25 cellular contexts compared by ENCODE assay signal in the genomic region with DNA sequence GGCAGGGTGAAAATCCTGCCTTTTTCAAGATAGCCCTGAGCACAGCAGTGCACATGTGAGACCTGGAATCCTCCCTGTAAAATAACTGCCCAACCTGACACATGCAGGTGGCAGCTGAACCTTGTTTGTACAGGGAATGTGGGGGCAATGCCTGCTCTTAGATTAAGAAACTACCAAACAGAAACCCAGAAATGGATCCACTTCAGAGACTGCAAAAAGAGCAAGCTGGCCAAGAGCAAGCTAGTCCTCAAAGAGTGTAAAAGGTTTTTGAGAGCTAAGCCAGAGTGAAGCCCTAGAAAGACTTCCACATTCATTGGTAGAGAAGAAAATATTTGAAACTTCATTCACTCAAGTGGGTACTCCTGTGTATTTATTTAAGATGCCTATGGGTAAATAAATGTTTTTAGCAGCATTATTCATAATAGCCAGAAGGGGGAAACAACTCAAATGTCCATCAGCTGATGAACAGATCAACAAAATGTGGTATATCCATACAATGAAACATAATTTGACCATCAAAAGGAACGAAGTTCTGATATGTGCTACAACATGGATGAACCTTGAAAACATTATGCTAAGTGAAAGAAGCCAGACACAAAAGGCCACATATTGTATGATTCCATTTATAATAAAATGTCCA.
DNase-seq lines count a peak whose midpoint lies in the region; ATAC-seq, FAIRE-seq and TF ChIP-seq lines count a peak whose summit lies in the region.
"Had no signal": no experiment of that assay in that cellular context is flagged by ENCODE, and none has a peak within 500 bp of the region (broad histone marks: within the 10 kb centered on the region; RNA-seq: fewer than 3 reads in every experiment).

No MANE protein-coding gene starts in this region.

- H3K9ac ChIP-seq in MM.1S (ENCODE audit: low read length) (no peak overlapping the region), K562 (ENCODE audit: insufficient read depth in 1 of 2, low read depth in 2 of 2, low read length in 2 of 2) (no peak overlapping the region)

- H3K4me3 ChIP-seq in MM.1S (ENCODE audit: low read length) (no peak overlapping the region), K562 (no peak overlapping the region), osteoblast (ENCODE audit: insufficient read depth, low read length) (no peak overlapping the region)
- no peak overlapping the region for H3K4me3 ChIP-seq in CD8-positive, alpha-beta memory T cell (ENCODE audit: low read length)
- H3K4me3 ChIP-seq: smooth muscle cell had no signal

- H2AFZ ChIP-seq in MM.1S (ENCODE audit: low read length) (no peak overlapping the region), K562 (ENCODE audit: low read depth, low read length) (no peak overlapping the region), osteoblast (ENCODE audit: low read length) (peak overlapping the region; percentile 11)

- no peak for TF ChIP-seq EP300 in K562 (IDR thresholded peaks at IDR 0.05; ENCODE audit: low read length)

- H3K36me3 ChIP-seq in MM.1S (replicated peaks; ENCODE audit: insufficient read depth, low read length) (no peaks in the 10 kb centered on the region), K562 (ENCODE audit: control insufficient read depth, insufficient read depth, low read length) (no peaks in the 10 kb centered on the region), osteoblast (ENCODE audit: insufficient read depth, low read length) (no peaks in the 10 kb centered on the region)
- no peaks in the 10 kb centered on the region for H3K36me3 ChIP-seq in CD8-positive, alpha-beta memory T cell (ENCODE audit: insufficient read depth, low read length)

- WGBS in K562 (ENCODE audit: insufficient coverage, low coverage, missing lambda C conversion rate) = 5% methylated on average over 1 of the region's 1 CpG

- H3K27ac ChIP-seq in MM.1S (ENCODE audit: low read length) (no peak overlapping the region), K562 (ENCODE audit: extremely low read depth, low read depth, low read length) (no peak overlapping the region), osteoblast (ENCODE audit: low read depth, low read length) (no peak overlapping the region)
- no peak overlapping the region for H3K27ac ChIP-seq in CD8-positive, alpha-beta memory T cell (ENCODE audit: low read depth, low read length)

- H3K9me3 Mint-ChIP-seq in CD8-positive, alpha-beta memory T cell = no peaks in the 10 kb centered on the region
- H3K9me3 Mint-ChIP-seq: activated CD4-positive, alpha-beta T cell treated with anti-CD3 and anti-CD28 coated beads, Interleukin-2, amount 10 ng/mL, durations not matched to agents 7 days and 5 days; activated naive CD8-positive, alpha-beta T cell treated with anti-CD3 and anti-CD28 coated beads, Interleukin-2, amount 10 ng/mL, durations not matched to agents 7 days and 5 days; activated T-helper 2 cell treated with anti-CD3 and anti-CD28 coated beads, Interferon-gamma antibody, Interleukin-2, Interleukin-4, amounts not matched to agents 10 μg/mL and 5 μg/mL and 100 μg/mL, durations not matched to agents 14 hours and 24 hours and 36 hours; stimulated activated naive CD8-positive, alpha-beta T cell treated with anti-CD3 and anti-CD28 coated beads, Interleukin-15, amount 100 ng/mL, for 72 hours had no signal

- ATAC-seq in K562 (no peak), HG03108 (IDR thresholded peaks at IDR 0.05; ENCODE audit: unreplicated experiment) (no peak), GM18868 (IDR thresholded peaks at IDR 0.05; ENCODE audit: unreplicated experiment) (no peak)
- ATAC-seq: left cardiac atrium; stimulated activated naive CD8-positive, alpha-beta T cell treated with anti-CD3 and anti-CD28 coated beads, Interleukin-15, amount 100 ng/mL, for 72 hours had no signal

- no peaks in the 10 kb centered on the region for H3K4me1 ChIP-seq in MM.1S (ENCODE audit: low read length)
- H3K4me1 ChIP-seq in K562 (replicated peaks in 1 of 2; ENCODE audit: control insufficient read depth in 2 of 2, insufficient read depth in 2 of 2, low read length in 2 of 2) = peaks cover 0 to 10% of the 10 kb centered on the region in 2 experiments; a peak in 4 of 5 replicates
- H3K4me1 ChIP-seq in osteoblast (ENCODE audit: insufficient read depth, low read length) = peaks cover 6% of the 10 kb centered on the region
- H3K4me1 ChIP-seq in CD8-positive, alpha-beta memory T cell (ENCODE audit: insufficient read depth, low read length) = no peaks in the 10 kb centered on the region

- TF ChIP-seq POLR2A in K562 (conservative IDR thresholded peaks at IDR 0.05) = no peak

- DNase-seq in DMS79 treated with DMSO at 0.1 percent for 48 hours (lab: John Stamatoyannopoulos, UW) = peak; percentile 60
- no peak for DNase-seq in MM.1S
- no peak for DNase-seq in K562 (ENCODE audit: extremely low read depth in 1 of 4, low spot score in 3 of 4)
- no peak for DNase-seq in osteoblast (ENCODE audit: insufficient read length, low spot score, missing footprints)
- no peak for DNase-seq in SKM-1 treated with dmso at 0.1 percent for 144 hours (lab: John Stamatoyannopoulos, UW; ENCODE audit: unreplicated experiment)
- no peak for DNase-seq in CD8-positive, alpha-beta memory T cell
- DNase-seq: activated CD4-positive, alpha-beta T cell treated with anti-CD3 and anti-CD28 coated beads, Interleukin-2, amount 10 ng/mL, durations not matched to agents 7 days and 5 days; activated CD8-positive, alpha-beta memory T cell treated with anti-CD3 and anti-CD28 coated beads, Interleukin-2, amount 50 U/mL, for 4 hours; activated naive CD8-positive, alpha-beta T cell treated with anti-CD3 and anti-CD28 coated beads, Interleukin-2, amount 10 ng/mL, durations not matched to agents 7 days and 5 days; AML-193; Caco-2; cerebellar nuclear complex; effector CD8-positive, alpha-beta T cell; left cardiac atrium; MV-4-11; NCI-H187 treated with DMSO at 0.1 percent for 48 hours; NCI-H524 treated with DMSO at 0.1 percent for 48 hours; Right ventricle myocardium superior; stimulated activated CD4-positive, alpha-beta T cell treated with anti-CD3 and anti-CD28 coated beads, Interleukin-4, amount 100 ng/mL, for 4 hours; stimulated activated naive CD8-positive, alpha-beta T cell treated with anti-CD3 and anti-CD28 coated beads, Interleukin-15, amount 100 ng/mL, for 72 hours had no signal

- H3K9me2 ChIP-seq in MM.1S (replicated peaks; ENCODE audit: insufficient read depth, low read length) = no peaks in the 10 kb centered on the region

- H3K27me3 Mint-ChIP-seq in CD8-positive, alpha-beta memory T cell = peaks cover 9 to 56% of the 10 kb centered on the region in 2 donors

- in situ Hi-C loops in K562 (cut with MboI) = no loop called here

- H3K9me3 ChIP-seq in MM.1S (replicated peaks; ENCODE audit: insufficient read depth, low read length) (no peaks in the 10 kb centered on the region), K562 (replicated peaks; ENCODE audit: control insufficient read depth, insufficient read depth, low read depth, low read length) (no peaks in the 10 kb centered on the region), osteoblast (ENCODE audit: low read depth, low read length) (peaks cover 2% of the 10 kb centered on the region)
- no peaks in the 10 kb centered on the region for H3K9me3 ChIP-seq in CD8-positive, alpha-beta memory T cell (ENCODE audit: low read length)
- H3K9me3 ChIP-seq: Caco-2 had no signal

- POLR2A ChIA-PET in K562 (lab: Yijun Ruan, JAX) = no interaction called here
- POLR2A ChIA-PET in CD8-positive, alpha-beta memory T cell (lab: Charles Lee) = no interaction called here

- no peak overlapping the region for H3K4me3 Mint-ChIP-seq in CD8-positive, alpha-beta memory T cell
- H3K4me3 Mint-ChIP-seq: activated CD4-positive, alpha-beta T cell treated with anti-CD3 and anti-CD28 coated beads, Interleukin-2, amount 10 ng/mL, durations not matched to agents 7 days and 5 days; activated naive CD8-positive, alpha-beta T cell treated with anti-CD3 and anti-CD28 coated beads, Interleukin-2, amount 10 ng/mL, durations not matched to agents 7 days and 5 days; stimulated activated naive CD8-positive, alpha-beta T cell treated with anti-CD3 and anti-CD28 coated beads, Interleukin-15, amount 100 ng/mL, for 72 hours had no signal

- CTCF ChIA-PET in K562 (lab: Yijun Ruan, JAX; ENCODE audit: low intra/inter-chr PET ratio) = no interaction called here
- CTCF ChIA-PET in CD8-positive, alpha-beta memory T cell (lab: Charles Lee) = no interaction called here

- no peaks in the 10 kb centered on the region for H3K36me3 Mint-ChIP-seq in CD8-positive, alpha-beta memory T cell
- H3K36me3 Mint-ChIP-seq: activated naive CD8-positive, alpha-beta T cell treated with anti-CD3 and anti-CD28 coated beads, Interleukin-2, amount 10 ng/mL, durations not matched to agents 7 days and 5 days had no signal

- H3K4me2 ChIP-seq in MM.1S (ENCODE audit: low read depth, low read length) (no peak overlapping the region), K562 (ENCODE audit: insufficient read depth, low read length) (no peak overlapping the region), osteoblast (ENCODE audit: insufficient read depth, low read length) (no peak overlapping the region)
- H3K4me2 ChIP-seq: smooth muscle cell had no signal

- H4K20me1 ChIP-seq in MM.1S (ENCODE audit: insufficient read depth, low read length) (no peaks in the 10 kb centered on the region), K562 (replicated peaks; ENCODE audit: control insufficient read depth, insufficient read depth, low read length) (no peaks in the 10 kb centered on the region), osteoblast (ENCODE audit: insufficient read depth, low read length) (no peaks in the 10 kb centered on the region)

- TF ChIP-seq RAD21 in K562 (CRISPR knock-in tag; conservative IDR thresholded peaks at IDR 0.05 in 1 of 2, IDR thresholded peaks at IDR 0.05 in 1 of 2) = no peak

- intact Hi-C loops in K562 (cut with micrococcal nuclease) = no loop called here

- H3F3A ChIP-seq in MM.1S (ENCODE audit: insufficient read depth, low read length) = no peaks in the 10 kb centered on the region

- no peaks in the 10 kb centered on the region for H3K9me1 ChIP-seq in K562 (ENCODE audit: control insufficient read depth, insufficient read depth, low read length)

- BruUV-seq in K562 (replicated peaks; lab: Mats Ljungman, UMichigan) = no TSS peak

- peak; percentile 54 for FAIRE-seq in K562 (lab: Jason Lieb, UNC)
- FAIRE-seq: urothelium cell line had no signal

- H3K27ac Mint-ChIP-seq in CD8-positive, alpha-beta memory T cell = no peak overlapping the region
- H3K27ac Mint-ChIP-seq: activated CD4-positive, alpha-beta T cell treated with anti-CD3 and anti-CD28 coated beads, Interleukin-2, amount 10 ng/mL, durations not matched to agents 7 days and 5 days; activated naive CD8-positive, alpha-beta T cell treated with anti-CD3 and anti-CD28 coated beads, Interleukin-2, amount 10 ng/mL, durations not matched to agents 7 days and 5 days; activated T-helper 2 cell treated with anti-CD3 and anti-CD28 coated beads, Interferon-gamma antibody, Interleukin-2, Interleukin-4, amounts not matched to agents 10 μg/mL and 5 μg/mL and 100 μg/mL, durations not matched to agents 14 hours and 24 hours and 36 hours; stimulated activated naive CD8-positive, alpha-beta T cell treated with anti-CD3 and anti-CD28 coated beads, Interleukin-15, amount 100 ng/mL, for 72 hours had no signal

- no peaks in the 10 kb centered on the region for H3K4me1 Mint-ChIP-seq in CD8-positive, alpha-beta memory T cell
- H3K4me1 Mint-ChIP-seq: activated CD4-positive, alpha-beta T cell treated with anti-CD3 and anti-CD28 coated beads, Interleukin-2, amount 10 ng/mL, durations not matched to agents 7 days and 5 days; activated naive CD8-positive, alpha-beta T cell treated with anti-CD3 and anti-CD28 coated beads, Interleukin-2, amount 10 ng/mL, durations not matched to agents 7 days and 5 days; stimulated activated naive CD8-positive, alpha-beta T cell treated with anti-CD3 and anti-CD28 coated beads, Interleukin-15, amount 100 ng/mL, for 72 hours had no signal

- H3K79me2 ChIP-seq in MM.1S (ENCODE audit: low read length) (no peaks in the 10 kb centered on the region), K562 (ENCODE audit: control insufficient read depth, insufficient read depth, low read length) (no peaks in the 10 kb centered on the region), osteoblast (ENCODE audit: insufficient read depth, low read length) (no peaks in the 10 kb centered on the region)

- no peaks in the 10 kb centered on the region for H3K27me3 ChIP-seq in MM.1S (replicated peaks; ENCODE audit: insufficient read depth, low read length)
- H3K27me3 ChIP-seq in K562 (ENCODE audit: control insufficient read depth in 2 of 2, insufficient read depth in 2 of 2, low read length in 2 of 2) = no peaks in the 10 kb centered on the region; a peak in 1 of 5 replicates
- H3K27me3 ChIP-seq in osteoblast (ENCODE audit: insufficient read depth, low read length) = no peaks in the 10 kb centered on the region
- H3K27me3 ChIP-seq in CD8-positive, alpha-beta memory T cell (ENCODE audit: insufficient read depth, low read length, poor library complexity, severe bottlenecking) = no peaks in the 10 kb centered on the region

- peak; percentile 27 for TF ChIP-seq CTCF in MM.1S (IDR thresholded peaks at IDR 0.05; ENCODE audit: low read length)
- peak in 1 of 3 experiments; percentile 20; a peak in 1 of 6 replicates for TF ChIP-seq CTCF in K562 (IDR thresholded peaks at IDR 0.05 in 2 of 3, conservative IDR thresholded peaks at IDR 0.05 in 1 of 3; ENCODE audit: insufficient read depth in 2 of 3, low read depth in 1 of 3, low read length in 3 of 3)
- TF ChIP-seq CTCF in osteoblast (IDR thresholded peaks at IDR 0.05; ENCODE audit: extremely low read depth, low read depth, low read length) = peak; percentile 12
